ENCODE assay signal across 25 cellular contexts in genomic region chr7:146874722-146875121, GRCh38.
DNase-seq lines count a peak whose midpoint lies in the region; ATAC-seq, FAIRE-seq and TF ChIP-seq lines count a peak whose summit lies in the region.
"Had no signal": no experiment of that assay in that cellular context is flagged by ENCODE, and none has a peak within 500 bp of the region (broad histone marks: within the 10 kb centered on the region; RNA-seq: fewer than 3 reads in every experiment).

No MANE protein-coding gene starts in this region.

- H2BK20ac ChIP-seq in H9 (ENCODE audit: low read depth, low read length, poor library complexity, severe bottlenecking), result no peak overlapping the region
- no peak overlapping the region for H2BK20ac ChIP-seq in H1 (ENCODE audit: low read length)

- H3K14ac ChIP-seq in H9 (ENCODE audit: insufficient read depth, low read length), result no peak overlapping the region
- H3K14ac ChIP-seq in H1 (ENCODE audit: insufficient read length), result no peak overlapping the region

- H3K36me3 Mint-ChIP-seq in H9 (ENCODE audit: insufficient read depth in 1 of 3, low read depth in 3 of 3), result peaks cover 0 to 4% (median 0%) of the 10 kb centered on the region in 3 experiments; a peak in 1 of 7 replicates
- H3K36me3 Mint-ChIP-seq: CD14-positive monocyte; CD8-positive, alpha-beta memory T cell had no signal

- peaks cover 3% of the 10 kb centered on the region; the same call in 1 of the 2 replicates for H3K4me1 ChIP-seq in H9 (ENCODE audit: insufficient read depth, low read length)
- peaks cover 25% of the 10 kb centered on the region for H3K4me1 ChIP-seq in HUES64 (ENCODE audit: insufficient read depth, low read length)
- peaks cover 0 to 11% (median 0%) of the 10 kb centered on the region in 4 experiments; a peak in 2 of 7 replicates for H3K4me1 ChIP-seq in H1 (replicated peaks in 1 of 4; ENCODE audit: control insufficient read depth in 3 of 4, insufficient read depth in 4 of 4, low read length in 3 of 4)
- no peaks in the 10 kb centered on the region for H3K4me1 ChIP-seq in sigmoid colon
- H3K4me1 ChIP-seq: A549; BLaER1 treated with 17β-estradiol and CSF1 and Interleukin-3, amounts not matched to agents 10 nM and 100 nM had no signal

- CTCF ChIA-PET in H1 (lab: Charles Lee; ENCODE audit: partially characterized antibody), result no interaction called here

- H3K56ac ChIP-seq in H9 (ENCODE audit: insufficient read length, low read depth, low read length) (no peak overlapping the region), H1 (replicated peaks; ENCODE audit: insufficient read length, low read depth, low read length) (no peak overlapping the region)

- H3K27me3 Mint-ChIP-seq in H9 (ENCODE audit: low read depth), result no peaks in the 10 kb centered on the region
- H3K27me3 Mint-ChIP-seq: CD4-positive, alpha-beta T cell; CD8-positive, alpha-beta memory T cell had no signal

- H3K23me2 ChIP-seq in H9 (ENCODE audit: insufficient read length, low read depth, low read length, poor library complexity, severe bottlenecking) (no peaks in the 10 kb centered on the region), H1 (ENCODE audit: low read depth, low read length) (no peaks in the 10 kb centered on the region)

- H3K4me1 Mint-ChIP-seq in H9, result peaks cover 20 to 21% of the 10 kb centered on the region in 2 experiments
- H3K4me1 Mint-ChIP-seq: CD14-positive monocyte; CD8-positive, alpha-beta memory T cell had no signal

- H3K9me3 ChIP-seq in H9 (ENCODE audit: control insufficient read depth, low read depth, low read length) (no peaks in the 10 kb centered on the region), HUES64 (ENCODE audit: insufficient read depth, low read depth, low read length) (no peaks in the 10 kb centered on the region), H1 (ENCODE audit: insufficient read depth in 2 of 2, low read depth in 1 of 2, low read length in 1 of 2) (no peaks in the 10 kb centered on the region), sigmoid colon (no peaks in the 10 kb centered on the region)
- H3K9me3 ChIP-seq: BE2C had no signal

- H3K79me2 ChIP-seq in H9 (ENCODE audit: insufficient read depth, low read length), result no peaks in the 10 kb centered on the region
- no peaks in the 10 kb centered on the region for H3K79me2 ChIP-seq in H1 (ENCODE audit: control insufficient read depth in 1 of 2, insufficient read depth in 2 of 2, low read length in 2 of 2)

- TF ChIP-seq RAD21 in H1 (IDR thresholded peaks at IDR 0.05 in 1 of 2, conservative IDR thresholded peaks at IDR 0.05 in 1 of 2; ENCODE audit: low read depth in 2 of 2, low read length in 2 of 2), result no peak

- no peak overlapping the region for H2BK120ac ChIP-seq in H9 (ENCODE audit: low read depth, low read length, poor library complexity, severe bottlenecking)
- H2BK120ac ChIP-seq in H1 (replicated peaks; ENCODE audit: low read depth, low read length), result no peak overlapping the region

- H3K4me3 ChIP-seq in HUES64 (ENCODE audit: low read length) (no peak overlapping the region), H1 (ENCODE audit: extremely low read depth in 1 of 4, insufficient read depth in 2 of 4, low read depth in 3 of 4, low read length in 4 of 4) (no peak overlapping the region), sigmoid colon (no peak overlapping the region)
- H3K4me3 ChIP-seq: A549; BLaER1 treated with 17β-estradiol and CSF1 and Interleukin-3, amounts not matched to agents 10 nM and 100 nM; GM12878; GM23338 had no signal

- H3K4ac ChIP-seq in H9 (ENCODE audit: low read depth, low read length), result no peak overlapping the region
- H3K4ac ChIP-seq in H1 (replicated peaks; ENCODE audit: insufficient read length, low read depth, low read length), result no peak overlapping the region

- H3K79me1 ChIP-seq in H9 (ENCODE audit: insufficient read depth, low read depth, low read length, poor library complexity, severe bottlenecking) (no peaks in the 10 kb centered on the region), H1 (ENCODE audit: low read depth, low read length) (no peaks in the 10 kb centered on the region)

- peak overlapping the region in 2 of 3 experiments; percentile 22 to 82; a peak in 4 of 7 replicates for H3K27ac Mint-ChIP-seq in H9
- H3K27ac Mint-ChIP-seq: CD14-positive monocyte; CD4-positive, alpha-beta T cell; CD8-positive, alpha-beta memory T cell had no signal

- H3K18ac ChIP-seq in H9 (ENCODE audit: insufficient read length, low read depth, low read length) (no peak overlapping the region), H1 (ENCODE audit: extremely low read depth, low read length) (no peak overlapping the region)

- H2BK12ac ChIP-seq in H9 (ENCODE audit: insufficient read length, low read depth, low read length) (no peak overlapping the region), H1 (ENCODE audit: low read depth, low read length) (no peak overlapping the region)

- no CpG with 5 or more reads among the region's 4 CpGs for WGBS in H9 (ENCODE audit: extremely low coverage, insufficient read length, low lambda C conversion rate)
- 86% methylated on average over 4 of the region's 4 CpGs for WGBS in HUES64
- 84% methylated on average over 4 of the region's 4 CpGs; no CpG with 5 or more reads in 1 of the 2 experiments for WGBS in H1 (ENCODE audit: extremely low coverage in 1 of 2, insufficient coverage in 1 of 2, insufficient read length in 1 of 2, insufficient replicate concordance in 2 of 2, low coverage in 1 of 2, low lambda C conversion rate in 2 of 2, missing lambda C conversion rate in 1 of 2), 2 experiments
- WGBS in sigmoid colon, 2 donors, result 58 to 80% methylated on average over 4 of the region's 4 CpGs

- H4K91ac ChIP-seq in H9 (ENCODE audit: insufficient read length, low read depth, low read length) (no peak overlapping the region), H1 (replicated peaks; ENCODE audit: insufficient read length, low read length) (no peak overlapping the region)

- intact Hi-C loops in sigmoid colon (cut with DNase I), result no loop called here

- peaks cover 0 to 1% of the 10 kb centered on the region in 2 experiments; a peak in 1 of 5 replicates for H3K9me3 Mint-ChIP-seq in H9

- FAIRE-seq in H1 (lab: Jason Lieb, UNC), result no peak
- FAIRE-seq: A549, D721Med, GM12878, H54 had no signal

- POLR2A ChIA-PET in H1 (lab: Charles Lee; ENCODE audit: partially characterized antibody), result interaction anchor here (1.5 kb wide), 1 partner anchor 30 kb away, joined by 4 read pairs; no protein-coding TSS in a partner anchor

- H4K8ac ChIP-seq in H9 (replicated peaks; ENCODE audit: insufficient read length, low read depth, low read length), result no peak overlapping the region
- no peak overlapping the region for H4K8ac ChIP-seq in H1 (ENCODE audit: extremely low read depth, insufficient read depth, low read length)

- TF ChIP-seq POLR2A in H1 (IDR thresholded peaks at IDR 0.05; ENCODE audit: control extremely low read depth in 1 of 2, low read depth in 2 of 2, low read length in 2 of 2), result no peak
- no peak for TF ChIP-seq POLR2A in sigmoid colon (IDR thresholded peaks at IDR 0.05)

- H2BK15ac ChIP-seq in H9 (ENCODE audit: low read depth, low read length) (no peak overlapping the region), H1 (ENCODE audit: low read length) (no peak overlapping the region)

- no peak overlapping the region for H3K4me2 ChIP-seq in H9 (ENCODE audit: insufficient read depth, insufficient read length, low read length)
- H3K4me2 ChIP-seq in H1 (ENCODE audit: insufficient read depth in 1 of 2, low read depth in 2 of 2, low read length in 2 of 2), result no peak overlapping the region
- H3K4me2 ChIP-seq: A549; BLaER1 treated with 17β-estradiol and CSF1 and Interleukin-3, amounts not matched to agents 10 nM and 100 nM; GM23338 had no signal

- H3K4me3 Mint-ChIP-seq in H9, result no peak overlapping the region
- H3K4me3 Mint-ChIP-seq: CD14-positive monocyte; CD4-positive, alpha-beta T cell; CD8-positive, alpha-beta memory T cell; GM23338 had no signal

- TF ChIP-seq CTCF in H9 (conservative IDR thresholded peaks at IDR 0.05) (no peak), H1 (IDR thresholded peaks at IDR 0.05; ENCODE audit: control extremely low read depth in 1 of 3, insufficient read depth in 1 of 3, low read depth in 1 of 3, low read length in 3 of 3) (no peak), sigmoid colon (IDR thresholded peaks at IDR 0.05) (no peak)

- H3K23ac ChIP-seq in H9 (ENCODE audit: insufficient read length, low read depth, low read length), result no peak overlapping the region
- no peak overlapping the region for H3K23ac ChIP-seq in H1 (ENCODE audit: insufficient read length)

- H3K27ac ChIP-seq in H9 (ENCODE audit: insufficient read length, low read depth, low read length), result no peak overlapping the region
- H3K27ac ChIP-seq in HUES64 (ENCODE audit: low read depth, low read length), result peak overlapping the region; percentile 79; the same call in 1 of the 2 replicates
- no peak overlapping the region for H3K27ac ChIP-seq in H1 (ENCODE audit: low read depth, low read length)
- H3K27ac ChIP-seq in sigmoid colon, result no peak overlapping the region
- H3K27ac ChIP-seq: A549; BLaER1 treated with 17β-estradiol and CSF1 and Interleukin-3, amounts not matched to agents 10 nM and 100 nM had no signal

- H2AK5ac ChIP-seq in H9 (ENCODE audit: insufficient read length, low read length), result no peak overlapping the region
- H2AK5ac ChIP-seq in H1 (ENCODE audit: low read depth, low read length), result no peak overlapping the region

- H2BK5ac ChIP-seq in H9 (ENCODE audit: insufficient read length, low read length), result no peak overlapping the region
- H2BK5ac ChIP-seq in H1 (ENCODE audit: low read depth, low read length), result no peak overlapping the region

- H3K27me3 ChIP-seq in H9 (ENCODE audit: insufficient read depth, low read length) (no peaks in the 10 kb centered on the region), HUES64 (ENCODE audit: insufficient read depth, low read length) (no peaks in the 10 kb centered on the region), H1 (replicated peaks in 1 of 4; ENCODE audit: control insufficient read depth in 3 of 4, extremely low read depth in 1 of 4, insufficient read depth in 3 of 4, low read length in 3 of 4) (peaks cover 0 to 1% (median 0%) of the 10 kb centered on the region in 4 experiments; a peak in 1 of 7 replicates), sigmoid colon (no peaks in the 10 kb centered on the region)
- H3K27me3 ChIP-seq: BE2C; BLaER1 treated with 17β-estradiol and CSF1 and Interleukin-3, amounts not matched to agents 10 nM and 100 nM had no signal

- H4K20me1 ChIP-seq in H9 (ENCODE audit: control insufficient read depth, insufficient read depth, insufficient read length) (no peaks in the 10 kb centered on the region), H1 (replicated peaks in 1 of 2; ENCODE audit: control insufficient read depth in 1 of 2, insufficient read depth in 2 of 2, low read length in 2 of 2) (no peaks in the 10 kb centered on the region)
- H4K20me1 ChIP-seq: BLaER1 treated with 17β-estradiol and CSF1 and Interleukin-3, amounts not matched to agents 10 nM and 100 nM had no signal

- DNase-seq in H9 (no peak), NCI-H526 treated with DMSO at 0.1 percent for 48 hours (lab: John Stamatoyannopoulos, UW) (peak; percentile 36), H1 (ENCODE audit: low read depth in 1 of 2, low spot score in 2 of 2) (no peak), NCI-H510A treated with DMSO at 0.1 percent for 48 hours (lab: John Stamatoyannopoulos, UW) (no peak), sigmoid colon (no peak)
- DNase-seq: 8988T; ACHN; AML-193; BE2C; CD4-positive, alpha-beta T cell; CD8-positive, alpha-beta memory T cell; DMS 273 treated with DMSO at 0.1 percent for 48 hours; DMS79; EL; GDM1; HCEC 1CT had no signal

- no peak for ATAC-seq in HG02885 (IDR thresholded peaks at IDR 0.05; ENCODE audit: poor library complexity, unreplicated experiment)
- ATAC-seq: A549, GM12878 had no signal

- H4K5ac ChIP-seq in H9 (ENCODE audit: insufficient read length, low read depth, low read length), result no peak overlapping the region
- H4K5ac ChIP-seq in H1 (ENCODE audit: insufficient read length, low read depth, low read length), result peak overlapping the region; percentile 66

- H2AFZ ChIP-seq in H9 (ENCODE audit: low read length) (no peak overlapping the region), H1 (ENCODE audit: low read length) (no peak overlapping the region)
- H2AFZ ChIP-seq: GM23338 had no signal

- H3T11ph ChIP-seq in H9 (ENCODE audit: low read length), result no peak overlapping the region

- H3K9ac ChIP-seq in H9 (ENCODE audit: extremely low read depth, insufficient read length, low read length) (no peak overlapping the region), HUES64 (ENCODE audit: low read depth, low read length) (no peak overlapping the region), H1 (replicated peaks in 1 of 4; ENCODE audit: extremely low read depth in 1 of 4, low read depth in 3 of 4, low read length in 3 of 4) (no peak overlapping the region)
- H3K9ac ChIP-seq: BLaER1 treated with 17β-estradiol and CSF1 and Interleukin-3, amounts not matched to agents 10 nM and 100 nM had no signal

- H3K36me3 ChIP-seq in HUES64 (ENCODE audit: insufficient read depth, low read length) (no peaks in the 10 kb centered on the region), H1 (ENCODE audit: control insufficient read depth in 2 of 4, insufficient read depth in 4 of 4, low read length in 3 of 4) (no peaks in the 10 kb centered on the region), sigmoid colon (no peaks in the 10 kb centered on the region)
- H3K36me3 ChIP-seq: BE2C; BLaER1 treated with 17β-estradiol and CSF1 and Interleukin-3, amounts not matched to agents 10 nM and 100 nM had no signal

- TF ChIP-seq EP300 in H1 (IDR thresholded peaks at IDR 0.05; ENCODE audit: borderline replicate concordance in 1 of 2, low read depth in 2 of 2, low read length in 2 of 2), result no peak
- TF ChIP-seq EP300 in sigmoid colon (IDR thresholded peaks at IDR 0.05), result no peak
